In genomic region chr11:827146-827860, GRCh38 we compare ENCODE assay signal across 7 cellular contexts. TPM values are rescaled to one million over a fixed set of nuclear protein-coding genes. Genes with fewer than 3 reads are reported as not detected.
DNase-seq lines count a peak whose midpoint lies in the region; ATAC-seq and TF ChIP-seq lines count a peak whose summit lies in the region.

No MANE protein-coding gene starts in this region.

- no peak for TF ChIP-seq CTCF in astrocyte of the cerebellum (IDR thresholded peaks at IDR 0.05; ENCODE audit: low read depth, low read length, missing control alignments)

- TF ChIP-seq POLR2A in GM18951 (IDR thresholded peaks at IDR 0.05; ENCODE audit: extremely low read depth, insufficient read depth, insufficient read length) = peak; percentile 53

- ATAC-seq in HG03439 (IDR thresholded peaks at IDR 0.05; ENCODE audit: unreplicated experiment) (peak; percentile 38), GM18909 (IDR thresholded peaks at IDR 0.05; ENCODE audit: poor library complexity, unreplicated experiment) (no peak)

- no peaks in the 10 kb centered on the region for H3K9me3 ChIP-seq in mononuclear cell (ENCODE audit: low read depth, low read length)

- H3K4me3 ChIP-seq in astrocyte of the cerebellum (ENCODE audit: low read depth, low read length) = peak overlapping the region; percentile 21
- peak overlapping the region; percentile 35 for H3K4me3 ChIP-seq in mononuclear cell (ENCODE audit: low read length)

- DNase-seq in astrocyte of the cerebellum (ENCODE audit: low read depth) (no peak), mesenteric fat pad (ENCODE audit: low spot score) (no peak), NCI-H2107 (lab: John Stamatoyannopoulos, UW) (no peak)

- H3K27me3 ChIP-seq in mononuclear cell (ENCODE audit: insufficient read depth, low read length) = peaks cover 37% of the 10 kb centered on the region

- peaks cover 73% of the 10 kb centered on the region for H3K4me1 ChIP-seq in mononuclear cell (ENCODE audit: insufficient read depth, low read length)

- in situ Hi-C loops in GM18951 (cut with MboI; ENCODE audit: low sequenced_read_pairs, unreplicated experiment) = no loop called here
- in situ Hi-C loops in astrocyte of the cerebellum (cut with HindIII; ENCODE audit: low sequenced_read_pairs) = no loop called here

RNA-seq across cellular contexts. Expression of gene CRACR2B, which starts 0.4 kb away (rescaled TPM):
- 0.84 TPM for total RNA-seq in mononuclear cell
- total RNA-seq in mesenteric fat pad = 6.8 TPM

RNA-seq across cellular contexts. Expression of gene CD151, which starts 5.4 kb away (rescaled TPM):
- total RNA-seq in mononuclear cell = 28.5 TPM
- total RNA-seq in mesenteric fat pad = 776 TPM

RNA-seq across cellular contexts. Expression of gene PNPLA2, which starts 8.6 kb away (rescaled TPM):
- 81.0 TPM for total RNA-seq in mononuclear cell
- total RNA-seq in mesenteric fat pad = 1,877 TPM

RNA-seq across cellular contexts. Expression of gene POLR2L, which starts 15.0 kb away (rescaled TPM):
- 11.2 TPM for total RNA-seq in mononuclear cell
- total RNA-seq in mesenteric fat pad = 203 TPM

RNA-seq across cellular contexts. Expression of gene TSPAN4, which starts 15.3 kb away (rescaled TPM):
- total RNA-seq in mononuclear cell = 15.5 TPM
- total RNA-seq in mesenteric fat pad = 120 TPM

Comparison
In these comparisons a context has a peak if more than half of its experiments do, and no peak if none do; other contexts are left out.
1. RNA of gene CD151, which starts 5.4 kb away (total RNA-seq): 776 TPM in mesenteric fat pad (single experiment); 28.5 TPM in mononuclear cell (single experiment); every median in the first group is over 10 times any median in the second.
2. RNA of gene PNPLA2, which starts 8.6 kb away (total RNA-seq): 1,877 TPM in mesenteric fat pad (single experiment); 81.0 TPM in mononuclear cell (single experiment); every median in the first group is over 10 times any median in the second.